ENCODE assay signal across 8 cellular contexts in genomic region chr1:24635195-24635843, GRCh38. TPM values are rescaled to one million over a fixed set of nuclear protein-coding genes. Genes with fewer than 3 reads are reported as not detected.
DNase-seq lines count a peak whose midpoint lies in the region; ATAC-seq, FAIRE-seq and TF ChIP-seq lines count a peak whose summit lies in the region.

No MANE protein-coding gene starts in this region.

- 32% methylated on average over 4 of the region's 4 CpGs; no CpG with 5 or more reads in 1 of the 2 experiments for WGBS in H1 (ENCODE audit: extremely low coverage in 1 of 2, insufficient coverage in 1 of 2, insufficient read length in 1 of 2, insufficient replicate concordance in 2 of 2, low coverage in 1 of 2, low lambda C conversion rate in 2 of 2, missing lambda C conversion rate in 1 of 2), 2 experiments

- POLR2A ChIA-PET in RWPE1 (lab: Yijun Ruan, JAX; ENCODE audit: low non-redundant PET) (no interaction called here), H1 (lab: Charles Lee; ENCODE audit: partially characterized antibody) (no interaction called here)

- no peaks in the 10 kb centered on the region for H4K20me1 ChIP-seq in H1 (replicated peaks in 1 of 2; ENCODE audit: control insufficient read depth in 1 of 2, insufficient read depth in 2 of 2, low read length in 2 of 2)

- H3K56ac ChIP-seq in H1 (replicated peaks; ENCODE audit: insufficient read length, low read depth, low read length) = no peak overlapping the region

- no peak overlapping the region for H3K9ac ChIP-seq in H1 (replicated peaks in 1 of 4; ENCODE audit: extremely low read depth in 1 of 4, low read depth in 3 of 4, low read length in 3 of 4)

- FAIRE-seq in H1 (lab: Jason Lieb, UNC) = peak; percentile 91

- H3K79me2 ChIP-seq in H1 (ENCODE audit: control insufficient read depth in 1 of 2, insufficient read depth in 2 of 2, low read length in 2 of 2) = no peaks in the 10 kb centered on the region

- no peak for ATAC-seq in HG02623 (IDR thresholded peaks at IDR 0.05; ENCODE audit: unreplicated experiment)
- no peak for ATAC-seq in HG02852 (IDR thresholded peaks at IDR 0.05; ENCODE audit: unreplicated experiment)

- H3K27ac ChIP-seq in RWPE1 = no peak overlapping the region
- no peak overlapping the region for H3K27ac ChIP-seq in H1 (ENCODE audit: low read depth, low read length)

- no peaks in the 10 kb centered on the region for H3K9me3 ChIP-seq in H1 (ENCODE audit: insufficient read depth in 2 of 2, low read depth in 1 of 2, low read length in 1 of 2)

- no peak overlapping the region for H2BK20ac ChIP-seq in H1 (ENCODE audit: low read length)

- H2BK12ac ChIP-seq in H1 (ENCODE audit: low read depth, low read length) = no peak overlapping the region

- H4K91ac ChIP-seq in H1 (replicated peaks; ENCODE audit: insufficient read length, low read length) = no peak overlapping the region

- TF ChIP-seq RAD21 in H1 (IDR thresholded peaks at IDR 0.05 in 1 of 2, conservative IDR thresholded peaks at IDR 0.05 in 1 of 2; ENCODE audit: low read depth in 2 of 2, low read length in 2 of 2) = peak; percentile 82 to 86

- H4K5ac ChIP-seq in H1 (ENCODE audit: insufficient read length, low read depth, low read length) = no peak overlapping the region

- peaks cover 0 to 4% (median 0%) of the 10 kb centered on the region in 4 experiments; a peak in 4 of 7 replicates for H3K4me1 ChIP-seq in H1 (replicated peaks in 1 of 4; ENCODE audit: control insufficient read depth in 3 of 4, insufficient read depth in 4 of 4, low read length in 3 of 4)

- no peaks in the 10 kb centered on the region for H3K79me1 ChIP-seq in H1 (ENCODE audit: low read depth, low read length)

- TF ChIP-seq POLR2A in H1 (IDR thresholded peaks at IDR 0.05; ENCODE audit: control extremely low read depth in 1 of 2, low read depth in 2 of 2, low read length in 2 of 2) = no peak

- H3K4ac ChIP-seq in H1 (replicated peaks; ENCODE audit: insufficient read length, low read depth, low read length) = no peak overlapping the region

- CTCF ChIA-PET in RWPE1 (lab: Yijun Ruan, JAX) (interaction anchor here (0.6 to 0.8 kb wide), 6 partner anchors 11 to 674 kb away, joined by 3 to 10 read pairs (median 4); no protein-coding TSS in a partner anchor), H1 (lab: Charles Lee; ENCODE audit: partially characterized antibody) (interaction anchor here (0.6 to 7.1 kb wide), 18 partner anchors 12 to 244 kb away, joined by 3 to 45 read pairs (median 4); no protein-coding TSS in a partner anchor)

- H3K18ac ChIP-seq in H1 (ENCODE audit: extremely low read depth, low read length) = no peak overlapping the region

- no peak overlapping the region for H3K23ac ChIP-seq in H1 (ENCODE audit: insufficient read length)

- peak; percentile 55 for DNase-seq in NCI-H187 treated with DMSO at 0.1 percent for 48 hours (lab: John Stamatoyannopoulos, UW)
- DNase-seq in NCI-H187 (lab: John Stamatoyannopoulos, UW) = no peak
- peak; percentile 88 for DNase-seq in NAMALWA (ENCODE audit: low spot score)
- DNase-seq in RWPE1 (ENCODE audit: low spot score) = peak; percentile 62
- DNase-seq in H1 (ENCODE audit: low read depth in 1 of 2, low spot score in 2 of 2) = no peak
- DNase-seq in middle frontal gyrus (ENCODE audit: extremely low spot score, low spot score) = peak; percentile 71

- peak; percentile 72 for TF ChIP-seq CTCF in RWPE1 (conservative IDR thresholded peaks at IDR 0.05; ENCODE audit: low read depth)
- TF ChIP-seq CTCF in H1 (IDR thresholded peaks at IDR 0.05; ENCODE audit: control extremely low read depth in 1 of 3, insufficient read depth in 1 of 3, low read depth in 1 of 3, low read length in 3 of 3) = peak in 2 of 3 experiments; percentile 65 to 73; a peak in 3 of 4 replicates

- no peak overlapping the region for H2BK120ac ChIP-seq in H1 (replicated peaks; ENCODE audit: low read depth, low read length)

- H3K23me2 ChIP-seq in H1 (ENCODE audit: low read depth, low read length) = no peaks in the 10 kb centered on the region; the same call in none of the 2 replicates

- H2AK5ac ChIP-seq in H1 (ENCODE audit: low read depth, low read length) = no peak overlapping the region

- no peaks in the 10 kb centered on the region for H3K27me3 ChIP-seq in H1 (replicated peaks in 1 of 4; ENCODE audit: control insufficient read depth in 3 of 4, extremely low read depth in 1 of 4, insufficient read depth in 3 of 4, low read length in 3 of 4)

- no peak overlapping the region for H4K8ac ChIP-seq in H1 (ENCODE audit: extremely low read depth, insufficient read depth, low read length)

- no peak overlapping the region for H3K14ac ChIP-seq in H1 (ENCODE audit: insufficient read length)

- no peak overlapping the region for H2BK15ac ChIP-seq in H1 (ENCODE audit: low read length)

- TF ChIP-seq EP300 in H1 (IDR thresholded peaks at IDR 0.05; ENCODE audit: borderline replicate concordance in 1 of 2, low read depth in 2 of 2, low read length in 2 of 2) = no peak

- no peak overlapping the region for H2BK5ac ChIP-seq in H1 (ENCODE audit: low read depth, low read length)

- H2AFZ ChIP-seq in H1 (ENCODE audit: low read length) = no peak overlapping the region

- no peak overlapping the region for H3K4me2 ChIP-seq in H1 (ENCODE audit: insufficient read depth in 1 of 2, low read depth in 2 of 2, low read length in 2 of 2)

- H3K4me3 ChIP-seq in H1 (ENCODE audit: extremely low read depth in 1 of 4, insufficient read depth in 2 of 4, low read depth in 3 of 4, low read length in 4 of 4) = no peak overlapping the region

- no peaks in the 10 kb centered on the region for H3K36me3 ChIP-seq in H1 (ENCODE audit: control insufficient read depth in 2 of 4, insufficient read depth in 4 of 4, low read length in 3 of 4)

TF ChIP-seq in H1, 55 proteins besides CTCF, POLR2A, EP300 and RAD21:
- TF ChIP-seq SIN3A (conservative IDR thresholded peaks at IDR 0.05 in 1 of 2, IDR thresholded peaks at IDR 0.05 in 1 of 2; ENCODE audit: low read depth in 1 of 2, low read length in 2 of 2) (0 out of 4 replicates have a peak, but pooled peaks of 1 of the 2 experiments have one; percentile 38), RXRA (IDR thresholded peaks at IDR 0.05; ENCODE audit: insufficient read depth, low read depth, low read length) (no peak)
TF ChIP-seq in H1: peak in this region for 1.

RNA-seq across cellular contexts. Expression of gene SRRM1, which starts 7.8 kb away (rescaled TPM):
- total RNA-seq in H1 (2021; fragmentation: NEBNext Ultra II Directional; extraction: Animal tissue kit (Norgen Biotek cat#: 25700)) = 230 and 255 TPM in 2 replicates
- 72.7 and 77.1 TPM in 2 replicates for polyA plus RNA-seq in H1 (2011; rRNA removed)
- polyA plus RNA-seq in H1 (2011; cell fraction: cytosol; rRNA removed) = 76.6 TPM
- 138 TPM for polyA plus RNA-seq in H1 (2011; cell fraction: nucleus; rRNA removed)
- polyA plus RNA-seq in H1 (2012, experiment 1 of 2) = 127 to 202 TPM (median 129 TPM) in 4 replicates
- 64.9 TPM for polyA plus RNA-seq in H1 (2012, experiment 2 of 2)
- 434 TPM for polyA plus RNA-seq in H1 (2013, experiment 1 of 2)
- polyA plus RNA-seq in H1 (2013, experiment 2 of 2) = 464 TPM
- 86.9 and 117 TPM in 2 replicates for polyA minus RNA-seq in H1 (2011; rRNA and poly(A)+ RNA removed)
- polyA minus RNA-seq in H1 (2011; cell fraction: cytosol; rRNA and poly(A)+ RNA removed) = 75.5 TPM
- 191 TPM for polyA minus RNA-seq in H1 (2011; cell fraction: nucleus; rRNA and poly(A)+ RNA removed)

Comparison
In these comparisons a context has a peak if more than half of its experiments do, and no peak if none do; other contexts are left out.
1. DNase-seq: peak in NCI-H187 treated with DMSO at 0.1 percent for 48 hours (single experiment), NAMALWA (single experiment), RWPE1 (single experiment) and middle frontal gyrus (single experiment); none in NCI-H187 (0 of 2) and H1 (0 of 2).